In genomic region chr5:38675443-38675842, GRCh38 we compare ENCODE assay signal across 22 cellular contexts.
DNase-seq lines count a peak whose midpoint lies in the region; ATAC-seq and TF ChIP-seq lines count a peak whose summit lies in the region.
"Had no signal": no experiment of that assay in that cellular context is flagged by ENCODE, and none has a peak within 500 bp of the region (broad histone marks: within the 10 kb centered on the region; RNA-seq: fewer than 3 reads in every experiment).

No MANE protein-coding gene starts in this region.

- no peaks in the 10 kb centered on the region for H3K36me3 ChIP-seq in HEK293 (ENCODE audit: control insufficient read depth in 2 of 2, insufficient read depth in 1 of 2, low read length in 2 of 2)
- H3K36me3 ChIP-seq: BLaER1 treated with 17β-estradiol and CSF1 and Interleukin-3, amounts not matched to agents 10 nM and 100 nM had no signal

- H3K27ac Mint-ChIP-seq in naive thymus-derived CD8-positive, alpha-beta T cell: no peak overlapping the region
- H3K27ac Mint-ChIP-seq: B cell; CD4-positive, alpha-beta T cell; CD8-positive, alpha-beta T cell had no signal

- no peak overlapping the region for H3K4me3 ChIP-seq in HEK293 (ENCODE audit: low read depth, low read length)
- H3K4me3 ChIP-seq in dorsolateral prefrontal cortex: no peak overlapping the region
- H3K4me3 ChIP-seq: A549; BLaER1 treated with 17β-estradiol and CSF1 and Interleukin-3, amounts not matched to agents 10 nM and 100 nM; GM12878 had no signal

- peaks cover 4 to 11% (median 8%) of the 10 kb centered on the region in 5 donors for H3K27me3 Mint-ChIP-seq in naive thymus-derived CD8-positive, alpha-beta T cell
- H3K27me3 Mint-ChIP-seq: B cell had no signal

- H3K4me1 Mint-ChIP-seq in naive thymus-derived CD8-positive, alpha-beta T cell: no peaks in the 10 kb centered on the region
- H3K4me1 Mint-ChIP-seq: B cell had no signal

- H3K36me3 Mint-ChIP-seq in naive thymus-derived CD8-positive, alpha-beta T cell: no peaks in the 10 kb centered on the region
- H3K36me3 Mint-ChIP-seq: CD8-positive, alpha-beta T cell had no signal

- DNase-seq in caudate nucleus (lab: John Stamatoyannopoulos, UW): no peak
- no peak for DNase-seq in dorsolateral prefrontal cortex
- no peak for DNase-seq in substantia nigra (lab: John Stamatoyannopoulos, UW)
- DNase-seq in naive thymus-derived CD8-positive, alpha-beta T cell: no peak
- no peak for DNase-seq in stimulated activated CD4-positive, alpha-beta T cell treated with anti-CD3 and anti-CD28 coated beads, Interleukin-15, amount 100 ng/mL, for 24 hours
- DNase-seq: AML-193; Caco-2; Calu3; CD4-positive, alpha-beta T cell; CD8-positive, alpha-beta T cell; DND-41; EL; GDM1 had no signal

- no peak overlapping the region for H3K27ac ChIP-seq in HEK293 (ENCODE audit: extremely low read depth, low read depth, low read length)
- H3K27ac ChIP-seq in caudate nucleus (ENCODE audit: low read depth, low read length): peak overlapping the region; percentile 14
- peak overlapping the region in 48 of 59 donors; percentile 20 to 99 (median 94) for H3K27ac ChIP-seq in dorsolateral prefrontal cortex
- peak overlapping the region; percentile 92 for H3K27ac ChIP-seq in substantia nigra (ENCODE audit: low read depth, low read length, poor library complexity, severe bottlenecking)
- H3K27ac ChIP-seq: 22Rv1; A549; BLaER1 treated with 17β-estradiol and CSF1 and Interleukin-3, amounts not matched to agents 10 nM and 100 nM; C4-2B had no signal

- no peaks in the 10 kb centered on the region for H3K27me3 ChIP-seq in dorsolateral prefrontal cortex
- H3K27me3 ChIP-seq: BLaER1 treated with 17β-estradiol and CSF1 and Interleukin-3, amounts not matched to agents 10 nM and 100 nM had no signal

- H3K4me3 Mint-ChIP-seq in naive thymus-derived CD8-positive, alpha-beta T cell: no peak overlapping the region
- H3K4me3 Mint-ChIP-seq: B cell; CD4-positive, alpha-beta T cell; CD8-positive, alpha-beta T cell had no signal

- H3K9me3 ChIP-seq in HEK293 (ENCODE audit: control insufficient read depth, insufficient read depth, low read depth, low read length): no peaks in the 10 kb centered on the region
- H3K9me3 ChIP-seq: A549 had no signal

- no peak for TF ChIP-seq CTCF in HEK293 (tag by site-specific recombination; IDR thresholded peaks at IDR 0.05)
- TF ChIP-seq CTCF in dorsolateral prefrontal cortex (IDR thresholded peaks at IDR 0.05 in 54 of 56, conservative IDR thresholded peaks at IDR 0.05 in 2 of 56; ENCODE audit: low read depth in 1 of 56, partially characterized antibody in 56 of 56): no peak

- ATAC-seq in naive thymus-derived CD8-positive, alpha-beta T cell: no peak
- ATAC-seq in GM18868 (IDR thresholded peaks at IDR 0.05; ENCODE audit: unreplicated experiment) (no peak), HG03045 (IDR thresholded peaks at IDR 0.05; ENCODE audit: unreplicated experiment) (no peak)
- ATAC-seq: A549; CD8-positive, alpha-beta T cell; GM12878 had no signal

- POLR2A ChIA-PET in HEK293 (lab: Yijun Ruan, JAX): interaction anchor here (1.0 kb wide), 1 partner anchor 118 kb away, joined by 3 read pairs; no protein-coding TSS in a partner anchor
- POLR2A ChIA-PET in naive thymus-derived CD8-positive, alpha-beta T cell (lab: Charles Lee): no interaction called here

- intact Hi-C loops in dorsolateral prefrontal cortex (cut with DNase I): loop anchor here in 1 of 2 donors (5.0 kb wide), 2 partner anchors 37 to 118 kb away; partner anchors contain the start of gene LIFR

- peaks cover 0 to 11% (median 3%) of the 10 kb centered on the region in 9 donors for H3K9me3 Mint-ChIP-seq in naive thymus-derived CD8-positive, alpha-beta T cell

- CTCF ChIA-PET in HEK293 (lab: Yijun Ruan, JAX): interaction anchor here (0.6 to 2.9 kb wide), 4 partner anchors 40 to 234 kb away, joined by 3 to 25 read pairs (median 10); no protein-coding TSS in a partner anchor

- peaks cover 15% of the 10 kb centered on the region for H3K4me1 ChIP-seq in HEK293 (ENCODE audit: control insufficient read depth, insufficient read depth, low read length)
- H3K4me1 ChIP-seq: BLaER1 treated with 17β-estradiol and CSF1 and Interleukin-3, amounts not matched to agents 10 nM and 100 nM had no signal

TF ChIP-seq in HEK293, 187 proteins besides CTCF, POLR2A, EP300 and RAD21:
- TF ChIP-seq ZNF223 (tag by site-specific recombination; IDR thresholded peaks at IDR 0.05): no peak
- peak; percentile 98 for TF ChIP-seq ZNF184 (tag by site-specific recombination; IDR thresholded peaks at IDR 0.05)
